In the genomic region with DNA sequence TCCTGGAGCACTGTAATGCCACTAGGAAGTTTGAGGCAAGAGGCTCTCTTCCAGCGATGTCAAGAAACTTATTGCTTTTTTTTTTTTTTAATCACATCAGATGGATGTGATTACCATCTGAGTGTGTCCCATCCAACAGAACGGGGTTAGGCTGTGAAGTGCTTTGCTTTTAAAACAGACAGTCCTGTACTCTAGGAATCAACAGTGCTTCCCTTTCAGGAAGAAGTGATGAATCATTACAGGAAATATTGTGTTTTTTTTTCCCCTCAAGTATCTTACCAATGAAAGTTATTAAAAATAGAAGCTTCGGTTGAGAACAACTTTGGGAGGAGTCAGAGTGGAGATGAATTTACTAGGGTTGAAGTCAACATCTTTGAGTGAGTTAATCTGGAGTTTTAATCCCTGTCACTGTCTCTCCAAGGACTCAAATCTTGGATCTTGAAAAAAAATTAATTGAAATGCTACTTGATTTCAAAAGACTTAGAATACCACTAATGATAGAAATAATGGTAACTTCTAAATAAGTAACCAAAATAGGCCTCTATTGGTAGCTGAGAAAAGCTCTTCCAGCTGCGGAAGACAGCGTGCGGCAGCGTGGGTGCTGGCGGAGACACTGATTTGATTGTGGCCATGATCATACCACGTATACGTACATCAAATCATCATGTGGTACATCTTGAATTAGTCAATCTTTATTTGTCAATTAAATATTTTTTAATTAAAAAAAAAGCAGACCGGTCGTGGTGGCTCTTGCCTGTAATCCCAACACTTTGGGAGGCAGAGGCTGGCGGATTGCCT, we compare ENCODE assay signal across 15 cellular contexts. TPM values are rescaled to one million over a fixed set of nuclear protein-coding genes. Genes with fewer than 3 reads are reported as not detected.
DNase-seq lines count a peak whose midpoint lies in the region; ATAC-seq and TF ChIP-seq lines count a peak whose summit lies in the region.
"Had no signal": no experiment of that assay in that cellular context is flagged by ENCODE, and none has a peak within 500 bp of the region (broad histone marks: within the 10 kb centered on the region; RNA-seq: fewer than 3 reads in every experiment).

No MANE protein-coding gene starts in this region.

- no peaks in the 10 kb centered on the region for H3K36me3 ChIP-seq in SJCRH30
- no peaks in the 10 kb centered on the region for H3K36me3 ChIP-seq in CD8-positive, alpha-beta T cell (ENCODE audit: insufficient read depth, low read length)

- H3K27ac Mint-ChIP-seq in CD8-positive, alpha-beta T cell: no peak overlapping the region
- H3K27ac Mint-ChIP-seq: activated CD4-positive, alpha-beta T cell treated with anti-CD3 and anti-CD28 coated beads, Interleukin-2, amount 10 ng/mL, durations not matched to agents 24 days and 14 days had no signal

- peak; percentile 29 for DNase-seq in AG20443 (ENCODE audit: low spot score)
- DNase-seq in Kasumi-1 (lab: John Stamatoyannopoulos, UW): peak; percentile 28
- DNase-seq in choroid plexus epithelial cell (ENCODE audit: low read depth): peak; percentile 80
- DNase-seq in left colon: no peak
- no peak for DNase-seq in SJCRH30
- no peak for DNase-seq in NCI-H1417 treated with DMSO at 0.1 percent for 48 hours (lab: John Stamatoyannopoulos, UW)
- no peak for DNase-seq in CD8-positive, alpha-beta T cell
- DNase-seq: activated CD4-positive, alpha-beta T cell treated with anti-CD3 and anti-CD28 coated beads, Interleukin-2, amount 10 ng/mL, durations not matched to agents 24 days and 14 days; activated effector memory CD4-positive, alpha-beta T cell treated with anti-CD3 and anti-CD28 coated beads, Interleukin-2, amount 50 U/mL, for 16 hours; caudate nucleus; NCI-H1436 treated with DMSO at 0.1 percent for 48 hours; NCI-H82 had no signal

- H3K4me3 ChIP-seq in choroid plexus epithelial cell (ENCODE audit: low read depth, low read length) (no peak overlapping the region), SJCRH30 (no peak overlapping the region)
- H3K4me3 ChIP-seq in CD8-positive, alpha-beta T cell (ENCODE audit: low read depth, low read length): no peak overlapping the region

- no peaks in the 10 kb centered on the region for H3K9me3 ChIP-seq in SJCRH30 (replicated peaks)
- H3K9me3 ChIP-seq in CD8-positive, alpha-beta T cell (ENCODE audit: low read length): no peaks in the 10 kb centered on the region

- H3K36me3 Mint-ChIP-seq in CD8-positive, alpha-beta T cell: no peaks in the 10 kb centered on the region

- H3K9me3 Mint-ChIP-seq in CD8-positive, alpha-beta T cell: no peaks in the 10 kb centered on the region
- H3K9me3 Mint-ChIP-seq: activated CD4-positive, alpha-beta T cell treated with anti-CD3 and anti-CD28 coated beads, Interleukin-2, amount 10 ng/mL, durations not matched to agents 24 days and 14 days; neural crest cell had no signal

- H3K4me1 ChIP-seq in SJCRH30: no peaks in the 10 kb centered on the region
- H3K4me1 ChIP-seq in CD8-positive, alpha-beta T cell (ENCODE audit: insufficient read depth, low read length): no peaks in the 10 kb centered on the region

- H3K4me3 Mint-ChIP-seq in CD8-positive, alpha-beta T cell: no peak overlapping the region
- H3K4me3 Mint-ChIP-seq: activated CD4-positive, alpha-beta T cell treated with anti-CD3 and anti-CD28 coated beads, Interleukin-2, amount 10 ng/mL, durations not matched to agents 24 days and 14 days; neural crest cell had no signal

- H3K4me1 Mint-ChIP-seq in CD8-positive, alpha-beta T cell (ENCODE audit: low read depth): peaks cover 3% of the 10 kb centered on the region
- H3K4me1 Mint-ChIP-seq: activated CD4-positive, alpha-beta T cell treated with anti-CD3 and anti-CD28 coated beads, Interleukin-2, amount 10 ng/mL, durations not matched to agents 24 days and 14 days had no signal

- TF ChIP-seq CTCF in choroid plexus epithelial cell (conservative IDR thresholded peaks at IDR 0.05; ENCODE audit: low read depth, low read length): no peak
- no peak for TF ChIP-seq CTCF in CD8-positive, alpha-beta T cell (IDR thresholded peaks at IDR 0.05)

- no peaks in the 10 kb centered on the region for H3K27me3 Mint-ChIP-seq in CD8-positive, alpha-beta T cell (ENCODE audit: low read depth)
- H3K27me3 Mint-ChIP-seq: activated CD4-positive, alpha-beta T cell treated with anti-CD3 and anti-CD28 coated beads, Interleukin-2, amount 10 ng/mL, durations not matched to agents 24 days and 14 days had no signal

- intact Hi-C loops in left colon (cut with DNase I, micrococcal nuclease): no loop called here
- intact Hi-C loops in CD8-positive, alpha-beta T cell (cut with DNase I, micrococcal nuclease): no loop called here

- POLR2A ChIA-PET in CD8-positive, alpha-beta T cell (lab: Charles Lee): no interaction called here

- H3K27ac ChIP-seq in SJCRH30: no peak overlapping the region
- no peak overlapping the region for H3K27ac ChIP-seq in CD8-positive, alpha-beta T cell (ENCODE audit: low read depth, low read length)

- peak; percentile 45 for ATAC-seq in left colon
- no peak for ATAC-seq in CD8-positive, alpha-beta T cell
- ATAC-seq in GM18873 (IDR thresholded peaks at IDR 0.05; ENCODE audit: low FRiP score, unreplicated experiment): no peak

- no peaks in the 10 kb centered on the region for H3K27me3 ChIP-seq in SJCRH30
- H3K27me3 ChIP-seq in CD8-positive, alpha-beta T cell (ENCODE audit: insufficient read depth, low read length): no peaks in the 10 kb centered on the region

- CTCF ChIA-PET in CD8-positive, alpha-beta T cell (lab: Charles Lee): interaction anchor here (1.1 to 1.6 kb wide), 2 partner anchors 10 to 63 kb away, joined by 3 read pairs; no protein-coding TSS in a partner anchor

RNA-seq across cellular contexts. Expression of gene GATA6, which starts 45.5 kb away (rescaled TPM):
- total RNA-seq in left colon: 10 to 100 TPM; 46.1 to 57.8 TPM
- 0.69 and 1.1 TPM in 2 replicates for total RNA-seq in SJCRH30 (2014; rRNA removed; shearing (Covaris generic))
- 1 to 10 TPM; 4.0 to 4.3 TPM for total RNA-seq in CD8-positive, alpha-beta T cell
- total RNA-seq: activated CD4-positive, alpha-beta T cell treated with anti-CD3 and anti-CD28 coated beads, Interleukin-2, amount 10 ng/mL, durations not matched to agents 24 days and 14 days; neural crest cell; T-helper 1 cell treated with Interleukin-12 subunit alpha and Interleukin-12 subunit beta and Interleukin-4 antibody, amounts not matched to agents 30 ng/mL and 1 ng/mL, for 36 hours had no signal

Comparison
In these comparisons a context has a peak if more than half of its experiments do, and no peak if none do; other contexts are left out.
1. DNase-seq: peak in AG20443 (single experiment), Kasumi-1 (2 of 2) and choroid plexus epithelial cell (single experiment); none in left colon (0 of 2), SJCRH30 (0 of 2), NCI-H1417 treated with DMSO at 0.1 percent for 48 hours (single experiment) and CD8-positive, alpha-beta T cell (0 of 7).
2. RNA of gene GATA6, which starts 45.5 kb away (total RNA-seq): 46.1 to 57.8 TPM in left colon; 4.0 to 4.3 TPM in CD8-positive, alpha-beta T cell and 0.69 to 1.1 TPM in SJCRH30; every median in the first group is over 4 times any median in the second.